ENCODE assay signal across 8 cellular contexts in genomic region chr4:152408514-152409327, GRCh38.
DNase-seq lines count a peak whose midpoint lies in the region; ATAC-seq and TF ChIP-seq lines count a peak whose summit lies in the region.

No MANE protein-coding gene starts in this region.

- no peaks in the 10 kb centered on the region for H3K9me3 ChIP-seq in lung (ENCODE audit: control insufficient read depth in 2 of 2, insufficient read depth in 1 of 2, low read length in 1 of 2)

- TF ChIP-seq CTCF in GM12873 (IDR thresholded peaks at IDR 0.05; ENCODE audit: insufficient read depth, low read depth, low read length, missing control alignments) (peak; percentile 61), cardiac fibroblast (IDR thresholded peaks at IDR 0.05; ENCODE audit: low read depth, low read length) (peak; percentile 59), lung (IDR thresholded peaks at IDR 0.05; ENCODE audit: control extremely low read depth, extremely low read depth) (peak; percentile 43)

- no peaks in the 10 kb centered on the region for H3K4me1 ChIP-seq in lung (ENCODE audit: control insufficient read depth in 2 of 2, insufficient read depth in 2 of 2, low read length in 2 of 2)

- H3K27ac ChIP-seq in lung (ENCODE audit: low read depth in 1 of 2, low read length in 1 of 2): no peak overlapping the region

- no peak for ATAC-seq in lung (ENCODE audit: insufficient read depth, low FRiP score)
- ATAC-seq in GM18511 (IDR thresholded peaks at IDR 0.05; ENCODE audit: unreplicated experiment): no peak

- DNase-seq in CD1c-positive myeloid dendritic cell (ENCODE audit: extremely low spot score) (peak; percentile 53), NCI-H2196 treated with DMSO at 0.1 percent for 48 hours (lab: John Stamatoyannopoulos, UW; ENCODE audit: unreplicated experiment) (peak; percentile 20), cardiac fibroblast (ENCODE audit: low read depth in 2 of 2) (peak; percentile 37 to 69), lung (ENCODE audit: low spot score) (no peak), occipital lobe (lab: John Stamatoyannopoulos, UW) (no peak), cortex of kidney (lab: John Stamatoyannopoulos, UW) (no peak)

- no peaks in the 10 kb centered on the region for H3K27me3 ChIP-seq in lung (ENCODE audit: control insufficient read depth, insufficient read depth)

- H3K36me3 ChIP-seq in lung (ENCODE audit: control insufficient read depth in 2 of 2, insufficient read depth in 2 of 2, low read length in 2 of 2): no peaks in the 10 kb centered on the region

- no peak overlapping the region for H3K4me3 ChIP-seq in cardiac fibroblast (replicated peaks in 1 of 2; ENCODE audit: low read depth in 2 of 2, low read length in 2 of 2)
- H3K4me3 ChIP-seq in lung: no peak overlapping the region

- WGBS in lung, 2 donors: 53 to 68% methylated on average over 3 of the region's 3 CpGs

Comparison
In these comparisons a context has a peak if more than half of its experiments do, and no peak if none do; other contexts are left out.
1. DNase-seq: peak in CD1c-positive myeloid dendritic cell (single experiment), NCI-H2196 treated with DMSO at 0.1 percent for 48 hours (single experiment) and cardiac fibroblast (2 of 2); none in lung (single experiment), occipital lobe (single experiment) and cortex of kidney (single experiment).
2. Peak in every context shown above with its lines, with median percentiles within 50 percentile points of each other: CTCF ChIP-seq.